19 cellular contexts compared by ENCODE assay signal in the genomic region with DNA sequence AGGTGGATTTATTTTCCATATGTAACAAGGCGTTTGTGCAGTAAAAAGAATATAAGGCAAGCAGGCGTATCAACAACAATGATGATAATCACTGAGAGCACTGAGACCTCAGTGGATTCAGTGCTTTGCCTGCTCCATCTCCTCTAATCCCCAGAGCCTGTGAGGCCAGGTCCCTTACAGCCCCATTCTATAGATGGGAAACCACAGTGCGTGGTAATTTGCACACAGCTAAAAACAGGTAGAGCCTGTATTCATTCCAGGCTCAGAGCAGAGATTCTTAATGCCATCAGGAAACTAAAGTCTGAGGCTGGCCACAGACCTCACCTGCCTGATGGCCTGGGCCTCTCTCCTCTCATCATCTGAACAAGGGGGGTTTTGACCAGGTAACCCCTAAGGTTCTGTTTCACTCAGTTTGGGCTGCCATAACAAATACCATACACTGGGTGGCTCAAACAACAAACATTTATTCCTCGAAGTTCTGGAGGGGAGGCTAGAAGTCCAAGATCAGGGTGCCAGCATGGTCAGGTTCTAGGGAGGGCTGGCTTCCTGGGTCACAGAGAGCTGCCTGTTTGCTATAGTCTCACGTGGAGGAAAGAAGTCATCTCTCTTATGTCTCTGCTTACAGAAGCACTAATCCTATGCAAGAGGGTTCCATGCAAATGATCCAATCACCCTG. TPM values are rescaled to one million over a fixed set of nuclear protein-coding genes. Genes with fewer than 3 reads are reported as not detected.
DNase-seq lines count a peak whose midpoint lies in the region; ATAC-seq, FAIRE-seq and TF ChIP-seq lines count a peak whose summit lies in the region.
"Had no signal": no experiment of that assay in that cellular context is flagged by ENCODE, and none has a peak within 500 bp of the region (broad histone marks: within the 10 kb centered on the region; RNA-seq: fewer than 3 reads in every experiment).

No MANE protein-coding gene starts in this region.

- H3K27me3 Mint-ChIP-seq in T-helper 17 cell = no peaks in the 10 kb centered on the region
- H3K27me3 Mint-ChIP-seq: naive B cell had no signal

- no peak overlapping the region for H3K4me3 ChIP-seq in fibroblast of the aortic adventitia (ENCODE audit: low read depth, low read length)
- no peak overlapping the region for H3K4me3 ChIP-seq in retinal pigment epithelial cell (ENCODE audit: low read length)
- H3K4me3 ChIP-seq: adrenal gland, GM23248, lower lobe of right lung, thyroid gland had no signal

- FAIRE-seq in GM18507 (lab: Jason Lieb, UNC) (peak; percentile 49), RCC 7860 (lab: Jason Lieb, UNC) (no peak)
- FAIRE-seq: endothelial cell of umbilical vein, small intestine had no signal

- H3K4me1 Mint-ChIP-seq in T-helper 17 cell = peaks cover 2% of the 10 kb centered on the region

- TF ChIP-seq CTCF in fibroblast of the aortic adventitia (IDR thresholded peaks at IDR 0.05; ENCODE audit: insufficient read depth, low read length) (peak; percentile 6), retinal pigment epithelial cell (conservative IDR thresholded peaks at IDR 0.05; ENCODE audit: low read depth, low read length) (peak; percentile 23)

- H3K27ac Mint-ChIP-seq in T-helper 17 cell = peak overlapping the region; percentile 39

- DNase-seq in GM18507 (ENCODE audit: extremely low spot score, insufficient read length, low read depth) (no peak), T-helper 17 cell (no peak), fibroblast of the aortic adventitia (ENCODE audit: low read depth) (no peak), retinal pigment epithelial cell (ENCODE audit: low read depth) (no peak), iPS-NIHi11 (ENCODE audit: low spot score) (no peak), HPDE6-E6E7 (ENCODE audit: extremely low spot score) (no peak), RCC 7860 (ENCODE audit: low spot score) (no peak)
- DNase-seq: cerebellar nuclear complex, DMS 273 treated with DMSO at 0.1 percent for 48 hours, GM23248, KG1, lower lobe of right lung, naive B cell, NCI-H1092, thyroid gland had no signal

- H3K4me3 Mint-ChIP-seq in T-helper 17 cell = no peak overlapping the region

- peaks cover 7% of the 10 kb centered on the region for H3K9me3 ChIP-seq in T-helper 17 cell (ENCODE audit: control insufficient read depth, low read length, poor library complexity, severe bottlenecking)
- H3K9me3 ChIP-seq: adrenal gland, lower lobe of right lung, thyroid gland had no signal

- peaks cover 2% of the 10 kb centered on the region for H3K36me3 Mint-ChIP-seq in T-helper 17 cell (ENCODE audit: low read depth)

- no peak for ATAC-seq in T-helper 17 cell

RNA-seq across cellular contexts. Expression of gene RASSF4, which starts 10.3 kb away (rescaled TPM):
- total RNA-seq in T-helper 17 cell = 1 to 10 TPM; 1.5 to 2.9 TPM
- total RNA-seq in fibroblast of the aortic adventitia (ENCODE audit: low replicate concordance) = 1.9 and 3.8 TPM in 2 replicates

RNA-seq across cellular contexts. Expression of gene DEPP1, which starts 29.3 kb away (rescaled TPM):
- total RNA-seq in T-helper 17 cell (1 to 10 TPM in 1 of 2 donors, under 1 TPM in 1; 0.27 to 1.4 TPM), fibroblast of the aortic adventitia (ENCODE audit: low replicate concordance) (17.3 and 73.8 TPM in 2 replicates)

RNA-seq across cellular contexts. Expression of gene TMEM72, which starts 38.1 kb away (rescaled TPM):
- total RNA-seq in T-helper 17 cell = not detected
- not detected in 2 replicates for total RNA-seq in fibroblast of the aortic adventitia (ENCODE audit: low replicate concordance)
- total RNA-seq: adrenal gland, endothelial cell of umbilical vein, GM23248, lower lobe of right lung, posterior vena cava, thyroid gland had no signal

RNA-seq across cellular contexts. Expression of gene ZNF22, which starts 51.5 kb away (rescaled TPM):
- total RNA-seq in T-helper 17 cell (10 to 100 TPM; 12.1 to 12.5 TPM), fibroblast of the aortic adventitia (ENCODE audit: low replicate concordance) (4.4 and 16.6 TPM in 2 replicates)
